Comparison of ENCODE assay signal across 1 cellular context in the genomic region with DNA sequence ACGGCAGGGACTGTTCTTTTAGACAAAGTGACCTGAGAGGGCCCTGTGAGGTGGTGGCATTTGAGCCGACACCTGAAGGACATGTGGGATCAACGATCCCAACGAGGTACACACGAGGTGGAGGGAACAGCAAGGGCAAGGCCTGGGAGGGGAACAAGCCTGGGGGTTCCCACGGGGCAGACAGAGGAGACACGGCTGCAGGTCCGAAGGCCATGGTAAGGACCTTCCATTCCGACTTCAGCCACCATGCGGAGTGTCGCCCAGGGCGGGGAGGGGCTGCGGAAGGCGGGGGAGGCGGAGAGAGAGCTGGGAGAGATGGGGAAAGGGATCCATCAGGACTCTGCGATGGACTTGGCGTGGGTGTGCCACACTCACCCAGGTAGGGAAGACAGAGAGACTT.
TF ChIP-seq lines count a peak whose summit lies in the region.

No MANE protein-coding gene starts in this region.

TF ChIP-seq in neural cell, 6 proteins besides CTCF, POLR2A, EP300 and RAD21 (continued from another document):
- TF ChIP-seq, protein P1, sequence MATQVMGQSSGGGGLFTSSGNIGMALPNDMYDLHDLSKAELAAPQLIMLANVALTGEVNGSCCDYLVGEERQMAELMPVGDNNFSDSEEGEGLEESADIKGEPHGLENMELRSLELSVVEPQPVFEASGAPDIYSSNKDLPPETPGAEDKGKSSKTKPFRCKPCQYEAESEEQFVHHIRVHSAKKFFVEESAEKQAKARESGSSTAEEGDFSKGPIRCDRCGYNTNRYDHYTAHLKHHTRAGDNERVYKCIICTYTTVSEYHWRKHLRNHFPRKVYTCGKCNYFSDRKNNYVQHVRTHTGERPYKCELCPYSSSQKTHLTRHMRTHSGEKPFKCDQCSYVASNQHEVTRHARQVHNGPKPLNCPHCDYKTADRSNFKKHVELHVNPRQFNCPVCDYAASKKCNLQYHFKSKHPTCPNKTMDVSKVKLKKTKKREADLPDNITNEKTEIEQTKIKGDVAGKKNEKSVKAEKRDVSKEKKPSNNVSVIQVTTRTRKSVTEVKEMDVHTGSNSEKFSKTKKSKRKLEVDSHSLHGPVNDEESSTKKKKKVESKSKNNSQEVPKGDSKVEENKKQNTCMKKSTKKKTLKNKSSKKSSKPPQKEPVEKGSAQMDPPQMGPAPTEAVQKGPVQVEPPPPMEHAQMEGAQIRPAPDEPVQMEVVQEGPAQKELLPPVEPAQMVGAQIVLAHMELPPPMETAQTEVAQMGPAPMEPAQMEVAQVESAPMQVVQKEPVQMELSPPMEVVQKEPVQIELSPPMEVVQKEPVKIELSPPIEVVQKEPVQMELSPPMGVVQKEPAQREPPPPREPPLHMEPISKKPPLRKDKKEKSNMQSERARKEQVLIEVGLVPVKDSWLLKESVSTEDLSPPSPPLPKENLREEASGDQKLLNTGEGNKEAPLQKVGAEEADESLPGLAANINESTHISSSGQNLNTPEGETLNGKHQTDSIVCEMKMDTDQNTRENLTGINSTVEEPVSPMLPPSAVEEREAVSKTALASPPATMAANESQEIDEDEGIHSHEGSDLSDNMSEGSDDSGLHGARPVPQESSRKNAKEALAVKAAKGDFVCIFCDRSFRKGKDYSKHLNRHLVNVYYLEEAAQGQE (IDR thresholded peaks at IDR 0.05; ENCODE audit: borderline replicate concordance): no peak
- TF ChIP-seq EZH2 (IDR thresholded peaks at IDR 0.05; ENCODE audit: borderline replicate concordance, insufficient read depth, low read length, poor library complexity, severe bottlenecking) (no peak), TAF1 (IDR thresholded peaks at IDR 0.05; ENCODE audit: low read depth) (no peak), MXI1 (conservative IDR thresholded peaks at IDR 0.05; ENCODE audit: poor library complexity, severe bottlenecking) (no peak)
